In the genomic region with DNA sequence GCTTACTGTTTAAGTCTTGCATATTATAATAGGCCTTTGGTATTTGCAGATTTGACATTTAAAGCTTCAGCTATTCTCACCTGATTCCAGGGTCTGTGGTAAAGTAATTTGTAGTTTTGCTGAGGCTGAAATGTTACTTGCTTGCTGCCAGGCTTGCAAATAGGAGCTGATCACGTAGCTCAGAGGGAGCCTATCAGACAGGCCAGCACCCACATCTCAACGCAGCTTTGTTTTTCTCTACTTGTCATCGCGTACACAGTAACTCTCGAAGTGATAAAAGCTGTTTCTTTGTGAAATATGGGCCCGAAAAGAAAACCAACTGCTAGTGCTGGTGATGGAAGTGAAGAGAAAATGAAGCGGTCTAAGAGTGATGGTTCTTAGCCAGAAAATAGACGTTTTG, we compare ENCODE assay signal across 1 cellular context.
TF ChIP-seq lines count a peak whose summit lies in the region.

No MANE protein-coding gene starts in this region.

TF ChIP-seq in WTC11, 78 proteins besides CTCF, POLR2A, EP300 and RAD21:
- TF ChIP-seq CREB1 (CRISPR knock-in tag; IDR thresholded peaks at IDR 0.05) (no peak), SP1 (CRISPR knock-in tag; conservative IDR thresholded peaks at IDR 0.05) (no peak), GTF2I (CRISPR knock-in tag; conservative IDR thresholded peaks at IDR 0.05) (no peak), ZNF138 (CRISPR knock-in tag; conservative IDR thresholded peaks at IDR 0.05) (no peak), HMGA2 (CRISPR knock-in tag; IDR thresholded peaks at IDR 0.05) (no peak), NFYB (CRISPR knock-in tag; conservative IDR thresholded peaks at IDR 0.05; ENCODE audit: low read depth) (no peak), ATF1 (CRISPR knock-in tag; IDR thresholded peaks at IDR 0.05) (no peak), ZNF281 (CRISPR knock-in tag; IDR thresholded peaks at IDR 0.05) (no peak), GABPB1 (CRISPR knock-in tag; IDR thresholded peaks at IDR 0.05) (no peak), CDX4 (CRISPR knock-in tag; IDR thresholded peaks at IDR 0.05; ENCODE audit: borderline replicate concordance) (no peak), NR2C2 (CRISPR knock-in tag; IDR thresholded peaks at IDR 0.05) (no peak), TP53 (CRISPR knock-in tag; IDR thresholded peaks at IDR 0.05) (no peak), STAT6 (CRISPR knock-in tag; conservative IDR thresholded peaks at IDR 0.05; ENCODE audit: low read depth) (no peak)
- TF ChIP-seq, protein P1, sequence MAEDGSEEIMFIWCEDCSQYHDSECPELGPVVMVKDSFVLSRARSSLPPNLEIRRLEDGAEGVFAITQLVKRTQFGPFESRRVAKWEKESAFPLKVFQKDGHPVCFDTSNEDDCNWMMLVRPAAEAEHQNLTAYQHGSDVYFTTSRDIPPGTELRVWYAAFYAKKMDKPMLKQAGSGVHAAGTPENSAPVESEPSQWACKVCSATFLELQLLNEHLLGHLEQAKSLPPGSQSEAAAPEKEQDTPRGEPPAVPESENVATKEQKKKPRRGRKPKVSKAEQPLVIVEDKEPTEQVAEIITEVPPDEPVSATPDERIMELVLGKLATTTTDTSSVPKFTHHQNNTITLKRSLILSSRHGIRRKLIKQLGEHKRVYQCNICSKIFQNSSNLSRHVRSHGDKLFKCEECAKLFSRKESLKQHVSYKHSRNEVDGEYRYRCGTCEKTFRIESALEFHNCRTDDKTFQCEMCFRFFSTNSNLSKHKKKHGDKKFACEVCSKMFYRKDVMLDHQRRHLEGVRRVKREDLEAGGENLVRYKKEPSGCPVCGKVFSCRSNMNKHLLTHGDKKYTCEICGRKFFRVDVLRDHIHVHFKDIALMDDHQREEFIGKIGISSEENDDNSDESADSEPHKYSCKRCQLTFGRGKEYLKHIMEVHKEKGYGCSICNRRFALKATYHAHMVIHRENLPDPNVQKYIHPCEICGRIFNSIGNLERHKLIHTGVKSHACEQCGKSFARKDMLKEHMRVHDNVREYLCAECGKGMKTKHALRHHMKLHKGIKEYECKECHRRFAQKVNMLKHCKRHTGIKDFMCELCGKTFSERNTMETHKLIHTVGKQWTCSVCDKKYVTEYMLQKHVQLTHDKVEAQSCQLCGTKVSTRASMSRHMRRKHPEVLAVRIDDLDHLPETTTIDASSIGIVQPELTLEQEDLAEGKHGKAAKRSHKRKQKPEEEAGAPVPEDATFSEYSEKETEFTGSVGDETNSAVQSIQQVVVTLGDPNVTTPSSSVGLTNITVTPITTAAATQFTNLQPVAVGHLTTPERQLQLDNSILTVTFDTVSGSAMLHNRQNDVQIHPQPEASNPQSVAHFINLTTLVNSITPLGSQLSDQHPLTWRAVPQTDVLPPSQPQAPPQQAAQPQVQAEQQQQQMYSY (CRISPR knock-in tag; IDR thresholded peaks at IDR 0.05): no peak
- TF ChIP-seq, protein P2, sequence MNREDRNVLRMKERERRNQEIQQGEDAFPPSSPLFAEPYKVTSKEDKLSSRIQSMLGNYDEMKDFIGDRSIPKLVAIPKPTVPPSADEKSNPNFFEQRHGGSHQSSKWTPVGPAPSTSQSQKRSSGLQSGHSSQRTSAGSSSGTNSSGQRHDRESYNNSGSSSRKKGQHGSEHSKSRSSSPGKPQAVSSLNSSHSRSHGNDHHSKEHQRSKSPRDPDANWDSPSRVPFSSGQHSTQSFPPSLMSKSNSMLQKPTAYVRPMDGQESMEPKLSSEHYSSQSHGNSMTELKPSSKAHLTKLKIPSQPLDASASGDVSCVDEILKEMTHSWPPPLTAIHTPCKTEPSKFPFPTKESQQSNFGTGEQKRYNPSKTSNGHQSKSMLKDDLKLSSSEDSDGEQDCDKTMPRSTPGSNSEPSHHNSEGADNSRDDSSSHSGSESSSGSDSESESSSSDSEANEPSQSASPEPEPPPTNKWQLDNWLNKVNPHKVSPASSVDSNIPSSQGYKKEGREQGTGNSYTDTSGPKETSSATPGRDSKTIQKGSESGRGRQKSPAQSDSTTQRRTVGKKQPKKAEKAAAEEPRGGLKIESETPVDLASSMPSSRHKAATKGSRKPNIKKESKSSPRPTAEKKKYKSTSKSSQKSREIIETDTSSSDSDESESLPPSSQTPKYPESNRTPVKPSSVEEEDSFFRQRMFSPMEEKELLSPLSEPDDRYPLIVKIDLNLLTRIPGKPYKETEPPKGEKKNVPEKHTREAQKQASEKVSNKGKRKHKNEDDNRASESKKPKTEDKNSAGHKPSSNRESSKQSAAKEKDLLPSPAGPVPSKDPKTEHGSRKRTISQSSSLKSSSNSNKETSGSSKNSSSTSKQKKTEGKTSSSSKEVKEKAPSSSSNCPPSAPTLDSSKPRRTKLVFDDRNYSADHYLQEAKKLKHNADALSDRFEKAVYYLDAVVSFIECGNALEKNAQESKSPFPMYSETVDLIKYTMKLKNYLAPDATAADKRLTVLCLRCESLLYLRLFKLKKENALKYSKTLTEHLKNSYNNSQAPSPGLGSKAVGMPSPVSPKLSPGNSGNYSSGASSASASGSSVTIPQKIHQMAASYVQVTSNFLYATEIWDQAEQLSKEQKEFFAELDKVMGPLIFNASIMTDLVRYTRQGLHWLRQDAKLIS (CRISPR knock-in tag; IDR thresholded peaks at IDR 0.05; ENCODE audit: borderline replicate concordance): no peak
TF ChIP-seq in WTC11: peak in this region for 0.
